Comparison of ENCODE assay signal across 28 cellular contexts in the genomic region with DNA sequence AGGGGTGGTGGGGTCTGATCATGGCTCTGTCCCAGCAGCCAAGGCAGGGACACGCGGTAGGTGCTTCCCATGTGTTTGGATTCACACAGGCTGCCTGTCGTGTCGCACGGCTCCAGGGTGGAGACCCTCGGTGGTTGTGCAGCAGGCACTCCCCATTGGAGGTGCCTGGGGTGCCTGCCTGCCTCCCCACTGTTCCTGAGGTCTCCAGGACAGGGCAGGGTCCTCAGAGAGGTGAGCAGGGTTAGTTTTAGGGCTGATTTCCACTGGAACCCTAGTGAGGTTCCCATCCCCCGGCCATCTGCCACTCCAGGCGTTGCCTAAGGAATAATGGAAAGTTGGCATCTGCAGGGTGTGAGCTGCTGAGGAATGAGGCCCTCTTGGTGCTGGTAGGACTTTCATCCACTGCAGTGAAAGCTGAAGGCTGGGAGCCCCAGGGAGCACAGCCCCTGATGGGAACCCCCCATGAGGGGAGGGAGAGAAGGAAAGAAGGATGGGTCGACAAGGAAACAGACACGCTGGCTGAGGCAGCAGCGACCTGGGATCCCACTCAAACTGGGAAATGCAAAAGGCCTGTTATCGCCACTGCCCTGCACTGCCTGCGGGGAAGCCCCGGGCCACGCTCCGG. TPM values are rescaled to one million over a fixed set of nuclear protein-coding genes. Genes with fewer than 3 reads are reported as not detected.
DNase-seq lines count a peak whose midpoint lies in the region; ATAC-seq and TF ChIP-seq lines count a peak whose summit lies in the region.
"Had no signal": no experiment of that assay in that cellular context is flagged by ENCODE, and none has a peak within 500 bp of the region (broad histone marks: within the 10 kb centered on the region; RNA-seq: fewer than 3 reads in every experiment).

No MANE protein-coding gene starts in this region.

- H3K36me3 ChIP-seq in BLaER1 (peaks cover 11% of the 10 kb centered on the region; the same call in 1 of the 2 replicates), endodermal cell (ENCODE audit: control insufficient read depth, insufficient read depth, low read length) (no peaks in the 10 kb centered on the region)
- H3K36me3 ChIP-seq: gastrocnemius medialis, ovary had no signal

- intact Hi-C loops in posterior vena cava (cut with DNase I) = no loop called here

- H3K36me3 Mint-ChIP-seq in endodermal cell (ENCODE audit: low read depth) = no peaks in the 10 kb centered on the region
- H3K36me3 Mint-ChIP-seq: memory B cell; stimulated activated naive B cell treated with anti-CD40 and anti-IgM and Interleukin-4, amounts not matched to agents 10 μg/mL and 1 μg/mL and 100 μg/mL, for 72 hours had no signal

- H3K27me3 Mint-ChIP-seq in endodermal cell (ENCODE audit: insufficient read depth) = peaks cover 49% of the 10 kb centered on the region
- H3K27me3 Mint-ChIP-seq: activated CD4-positive, alpha-beta T cell treated with anti-CD3 and anti-CD28 coated beads, Interleukin-2, amount 10 ng/mL, durations not matched to agents 7 days and 5 days; activated naive CD8-positive, alpha-beta T cell treated with anti-CD3 and anti-CD28 coated beads, Interleukin-2, amount 50 U/mL, for 24 hours; effector memory CD8-positive, alpha-beta T cell; stimulated activated naive B cell treated with anti-CD40 and anti-IgM and Interleukin-4, amounts not matched to agents 10 μg/mL and 1 μg/mL and 100 μg/mL, for 72 hours had no signal

- peak; percentile 11 for DNase-seq in NCI-H1694 (lab: John Stamatoyannopoulos, UW)
- DNase-seq in NCI-H1694 treated with DMSO at 0.1 percent for 48 hours (lab: John Stamatoyannopoulos, UW) = no peak
- peak; percentile 40 for DNase-seq in endodermal cell
- DNase-seq in posterior vena cava (ENCODE audit: low spot score) = peak; percentile 75
- no peak for DNase-seq in foreskin fibroblast
- DNase-seq: activated CD4-positive, alpha-beta T cell treated with anti-CD3 and anti-CD28 coated beads, Interleukin-2, amount 10 ng/mL, durations not matched to agents 7 days and 5 days; activated naive CD8-positive, alpha-beta T cell treated with anti-CD3 and anti-CD28 coated beads, Interleukin-2, amount 50 U/mL, for 24 hours; AML-193; effector memory CD8-positive, alpha-beta T cell; EL; kidney glomerular epithelial cell; NCI-H2029; NCI-H345; PC-9; stimulated activated CD4-positive, alpha-beta T cell treated with anti-CD3 and anti-CD28 coated beads, Interleukin-2, amount 100 ng/mL, for 24 hours; stimulated activated naive B cell treated with anti-CD40 and anti-IgM and Interleukin-4, amounts not matched to agents 10 μg/mL and 1 μg/mL and 100 μg/mL, for 72 hours had no signal

- H3K27me3 ChIP-seq in BLaER1 = no peaks in the 10 kb centered on the region
- peaks cover 17% of the 10 kb centered on the region for H3K27me3 ChIP-seq in endodermal cell (ENCODE audit: control insufficient read depth, insufficient read depth, low read length, poor library complexity, severe bottlenecking)
- H3K27me3 ChIP-seq: body of pancreas, esophagus muscularis mucosa, gastrocnemius medialis, ovary, SJSA1 had no signal

- H3K4me1 Mint-ChIP-seq in endodermal cell = no peaks in the 10 kb centered on the region
- H3K4me1 Mint-ChIP-seq: activated CD4-positive, alpha-beta T cell treated with anti-CD3 and anti-CD28 coated beads, Interleukin-2, amount 10 ng/mL, durations not matched to agents 7 days and 5 days; memory B cell had no signal

- H3K27ac ChIP-seq in BLaER1 (peak overlapping the region; percentile 59; the same call in 1 of the 2 replicates), endodermal cell (ENCODE audit: low read depth, low read length) (no peak overlapping the region)
- H3K27ac ChIP-seq: 22Rv1, body of pancreas, esophagus muscularis mucosa, gastrocnemius medialis, ovary, PC-9, SJSA1 had no signal

- TF ChIP-seq CTCF in endodermal cell (conservative IDR thresholded peaks at IDR 0.05) (no peak), foreskin fibroblast (IDR thresholded peaks at IDR 0.05; ENCODE audit: low read depth, low read length) (no peak)

- no peak overlapping the region for H3K27ac Mint-ChIP-seq in endodermal cell
- H3K27ac Mint-ChIP-seq: activated naive CD8-positive, alpha-beta T cell treated with anti-CD3 and anti-CD28 coated beads, Interleukin-2, amount 50 U/mL, for 24 hours; activated T-helper 1 cell treated with anti-CD3 and anti-CD28 coated beads, Interleukin-12 subunit alpha, Interleukin-12 subunit beta, Interleukin-2, Interleukin-4 antibody, amounts not matched to agents 30 ng/mL and 10 ng/mL and 1 ng/mL, durations not matched to agents 14 hours and 24 hours and 36 hours; effector memory CD8-positive, alpha-beta T cell; memory B cell; stimulated activated naive B cell treated with anti-CD40 and anti-IgM and Interleukin-4, amounts not matched to agents 10 μg/mL and 1 μg/mL and 100 μg/mL, for 72 hours; T-helper 1 cell treated with Interleukin-12 subunit alpha and Interleukin-12 subunit beta and Interleukin-4 antibody, amounts not matched to agents 30 μg/mL and 1 μg/mL, for 36 hours had no signal

- H3K4me2 ChIP-seq in BLaER1 = no peak overlapping the region
- H3K4me2 ChIP-seq: PC-9 had no signal

- H3K9me3 ChIP-seq in BLaER1 (no peaks in the 10 kb centered on the region), endodermal cell (ENCODE audit: control insufficient read depth, low read length) (no peaks in the 10 kb centered on the region)
- H3K9me3 ChIP-seq: body of pancreas, esophagus muscularis mucosa, gastrocnemius medialis, ovary, SJSA1 had no signal

- H3K4me1 ChIP-seq in BLaER1 (peaks cover 65% of the 10 kb centered on the region), endodermal cell (ENCODE audit: control insufficient read depth, insufficient read depth, low read length) (no peaks in the 10 kb centered on the region)

- H4K20me1 ChIP-seq in BLaER1 = peaks cover 60% of the 10 kb centered on the region

- H3K4me3 ChIP-seq in BLaER1 = no peak overlapping the region
- no peak overlapping the region for H3K4me3 ChIP-seq in endodermal cell (ENCODE audit: low read length)
- no peak overlapping the region for H3K4me3 ChIP-seq in foreskin fibroblast (ENCODE audit: low read depth in 1 of 2, low read length in 2 of 2)
- H3K4me3 ChIP-seq: body of pancreas, esophagus muscularis mucosa, gastrocnemius medialis, ovary, PC-9, SJSA1 had no signal

- H3K9ac ChIP-seq in BLaER1 = no peak overlapping the region
- no peak overlapping the region for H3K9ac ChIP-seq in endodermal cell (ENCODE audit: extremely low read depth, low read length, poor library complexity, severe bottlenecking)

- H3K4me3 Mint-ChIP-seq in endodermal cell = no peak overlapping the region
- H3K4me3 Mint-ChIP-seq: activated CD4-positive, alpha-beta T cell treated with anti-CD3 and anti-CD28 coated beads, Interleukin-2, amount 10 ng/mL, durations not matched to agents 7 days and 5 days; activated naive CD8-positive, alpha-beta T cell treated with anti-CD3 and anti-CD28 coated beads, Interleukin-2, amount 50 U/mL, for 24 hours; activated T-helper 1 cell treated with anti-CD3 and anti-CD28 coated beads, Interleukin-12 subunit alpha, Interleukin-12 subunit beta, Interleukin-2, Interleukin-4 antibody, amounts not matched to agents 30 ng/mL and 10 ng/mL and 1 ng/mL, durations not matched to agents 14 hours and 24 hours and 36 hours; memory B cell; stimulated activated naive B cell treated with anti-CD40 and anti-IgM and Interleukin-4, amounts not matched to agents 10 μg/mL and 1 μg/mL and 100 μg/mL, for 72 hours; T-helper 1 cell treated with Interleukin-12 subunit alpha and Interleukin-12 subunit beta and Interleukin-4 antibody, amounts not matched to agents 30 μg/mL and 1 μg/mL, for 36 hours had no signal

- no peak for ATAC-seq in GM19463 (IDR thresholded peaks at IDR 0.05; ENCODE audit: unreplicated experiment)
- no peak for ATAC-seq in GM21737 (IDR thresholded peaks at IDR 0.05; ENCODE audit: unreplicated experiment)
- ATAC-seq: activated naive CD8-positive, alpha-beta T cell treated with anti-CD3 and anti-CD28 coated beads, Interleukin-2, amount 50 U/mL, for 24 hours; body of pancreas; effector memory CD8-positive, alpha-beta T cell; gastrocnemius medialis; stimulated activated naive B cell treated with anti-CD40 and anti-IgM and Interleukin-4, amounts not matched to agents 10 μg/mL and 1 μg/mL and 100 μg/mL, for 72 hours had no signal

- 93 to 98% methylated on average over 14 to 16 of the region's 16 CpGs for WGBS in endodermal cell (ENCODE audit: insufficient coverage in 1 of 2, insufficient read length in 1 of 2), 2 experiments

- no peaks in the 10 kb centered on the region for H3K9me3 Mint-ChIP-seq in endodermal cell
- H3K9me3 Mint-ChIP-seq: activated CD4-positive, alpha-beta T cell treated with anti-CD3 and anti-CD28 coated beads, Interleukin-2, amount 10 ng/mL, durations not matched to agents 7 days and 5 days; activated naive CD8-positive, alpha-beta T cell treated with anti-CD3 and anti-CD28 coated beads, Interleukin-2, amount 50 U/mL, for 24 hours; activated T-helper 1 cell treated with anti-CD3 and anti-CD28 coated beads, Interleukin-12 subunit alpha, Interleukin-12 subunit beta, Interleukin-2, Interleukin-4 antibody, amounts not matched to agents 30 ng/mL and 10 ng/mL and 1 ng/mL, durations not matched to agents 14 hours and 24 hours and 36 hours; effector memory CD8-positive, alpha-beta T cell; T-helper 1 cell treated with Interleukin-12 subunit alpha and Interleukin-12 subunit beta and Interleukin-4 antibody, amounts not matched to agents 30 μg/mL and 1 μg/mL, for 36 hours had no signal

RNA-seq across cellular contexts. Expression of a gene that starts 32.2 kb away (rescaled TPM):
- total RNA-seq in endodermal cell (1 to 10 TPM; 1.2 to 4.8 TPM), posterior vena cava (10 to 100 TPM; 61.2 to 84.0 TPM)
- 15.4 TPM for polyA plus RNA-seq in endodermal cell (2013, experiment 1 of 2)
- 16.4 TPM for polyA plus RNA-seq in endodermal cell (2013, experiment 2 of 2)

Comparison
In these comparisons a context has a peak if more than half of its experiments do, and no peak if none do; other contexts are left out.
1. DNase-seq: peak in NCI-H1694 (single experiment), endodermal cell (single experiment) and posterior vena cava (single experiment); none in NCI-H1694 treated with DMSO at 0.1 percent for 48 hours (single experiment) and foreskin fibroblast (0 of 2).
2. RNA of a gene that starts 32.2 kb away (total RNA-seq): 61.2 to 84.0 TPM in posterior vena cava; 1.2 to 4.8 TPM in endodermal cell; every median in the first group is over 10 times any median in the second.